8 cellular contexts compared by ENCODE assay signal in the genomic region with DNA sequence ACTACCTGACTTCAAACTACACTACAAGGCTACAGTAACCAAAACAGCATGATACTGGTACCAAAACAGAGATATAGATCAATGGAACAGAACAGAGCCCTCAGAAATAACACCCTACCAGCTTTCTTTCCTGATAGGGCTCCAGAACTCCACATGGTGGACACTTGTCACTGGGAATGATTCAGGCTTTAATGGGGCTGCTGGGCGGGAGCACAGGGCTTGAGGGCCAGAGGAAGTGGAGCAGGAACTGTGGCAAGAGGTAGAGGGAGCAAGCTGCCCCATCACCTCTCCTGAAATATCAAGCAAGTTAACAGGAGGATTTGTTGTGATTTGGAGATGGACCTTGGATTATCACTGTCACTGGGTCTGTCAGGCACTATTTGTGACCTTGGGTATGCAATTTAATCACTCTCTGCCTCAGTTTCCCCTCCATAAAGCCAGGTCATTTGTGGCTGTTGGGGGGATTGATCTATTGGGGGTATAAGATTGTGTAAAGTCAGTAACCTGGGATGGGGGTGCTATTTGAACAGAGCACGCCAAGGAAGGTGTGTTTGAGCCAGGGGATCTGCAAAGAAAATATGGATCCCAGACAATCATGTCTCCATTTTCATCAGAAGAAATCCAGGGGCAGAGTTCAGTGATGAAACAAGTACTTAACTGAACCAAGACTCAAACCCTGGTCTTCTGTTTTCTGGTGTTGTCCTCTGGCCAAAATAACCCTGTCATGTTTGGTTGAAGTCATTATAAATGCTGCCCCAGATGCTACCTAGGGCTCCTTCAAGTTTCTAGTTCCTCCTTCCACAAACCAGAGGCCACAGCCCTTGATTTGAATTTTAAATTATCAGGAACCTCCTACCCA. TPM values are rescaled to one million over a fixed set of nuclear protein-coding genes. Genes with fewer than 3 reads are reported as not detected.
A peak's percentile ranks its signal among the peaks of the same experiment; 100 is the strongest.
DNase-seq lines count a peak whose midpoint lies in the region; ATAC-seq and TF ChIP-seq lines count a peak whose summit lies in the region.

No MANE protein-coding gene starts in this region.

- H3K36me3 ChIP-seq in ACC112 (ENCODE audit: insufficient read depth, low read length) (peaks cover 3% of the 10 kb centered on the region; the same call in 1 of the 2 replicates), colonic mucosa (no peaks in the 10 kb centered on the region), adrenal gland (replicated peaks in 1 of 2) (no peaks in the 10 kb centered on the region)

- TF ChIP-seq CTCF in colonic mucosa (IDR thresholded peaks at IDR 0.05) = no peak
- TF ChIP-seq CTCF in adrenal gland (IDR thresholded peaks at IDR 0.05) = no peak

- H3K4me3 ChIP-seq in ACC112 (ENCODE audit: low read depth, low read length) = peak overlapping the region; percentile 5; the same call in 1 of the 2 replicates
- no peak overlapping the region for H3K4me3 ChIP-seq in colonic mucosa
- no peak overlapping the region for H3K4me3 ChIP-seq in adrenal gland

- peak; percentile 16 for DNase-seq in colonic mucosa
- no peak for DNase-seq in activated CD8-positive, alpha-beta memory T cell treated with anti-CD3 and anti-CD28 coated beads, Interleukin-2, amount 50 U/mL, for 48 hours
- DNase-seq in adrenal gland = no peak
- no peak for DNase-seq in OCI-M2 (lab: John Stamatoyannopoulos, UW; ENCODE audit: unreplicated experiment)
- DNase-seq in HuH-7 (ENCODE audit: low spot score) = no peak

- no peak for TF ChIP-seq POLR2A in adrenal gland (IDR thresholded peaks at IDR 0.05)

- intact Hi-C loops in colonic mucosa (cut with DNase I) = no loop called here
- intact Hi-C loops in adrenal gland (cut with DNase I) = no loop called here

- H3K9me3 ChIP-seq in colonic mucosa = no peaks in the 10 kb centered on the region
- peaks cover 0 to 5% (median 0%) of the 10 kb centered on the region in 3 donors for H3K9me3 ChIP-seq in adrenal gland (replicated peaks in 1 of 3)

- H3K27me3 ChIP-seq in ACC112 (ENCODE audit: insufficient read depth, low read length) (no peaks in the 10 kb centered on the region), colonic mucosa (no peaks in the 10 kb centered on the region), adrenal gland (no peaks in the 10 kb centered on the region)

- H3K27ac ChIP-seq in ACC112 (ENCODE audit: low read depth, low read length) (peak overlapping the region; percentile 83), colonic mucosa (peak overlapping the region; percentile 23), adrenal gland (peak overlapping the region in 1 of 5 donors; percentile 60)

- peak; percentile 89 for ATAC-seq in GM19395 (IDR thresholded peaks at IDR 0.05; ENCODE audit: unreplicated experiment)
- ATAC-seq in HG03159 (IDR thresholded peaks at IDR 0.05; ENCODE audit: unreplicated experiment) = peak; percentile 76

- H3K9ac ChIP-seq in colonic mucosa (ENCODE audit: low read depth in 2 of 2, low read length in 2 of 2) = no peak overlapping the region

- H3K4me1 ChIP-seq in ACC112 (ENCODE audit: control insufficient read depth, insufficient read depth, low read length, unreplicated experiment) = peaks cover 18% of the 10 kb centered on the region
- H3K4me1 ChIP-seq in colonic mucosa = no peaks in the 10 kb centered on the region
- peaks cover 0 to 7% of the 10 kb centered on the region in 2 donors for H3K4me1 ChIP-seq in adrenal gland (replicated peaks in 1 of 2)

- H2AFZ ChIP-seq in ACC112 (ENCODE audit: low read length, unreplicated experiment) = no peak overlapping the region

- 74 to 97% (median 85%) methylated on average over 2 of the region's 2 CpGs for WGBS in adrenal gland, 4 donors

- no peaks in the 10 kb centered on the region for H3K79me2 ChIP-seq in ACC112 (ENCODE audit: control insufficient read depth, insufficient read depth, low read length, unreplicated experiment)

RNA-seq across cellular contexts. Expression of a gene that starts 25.2 kb away (rescaled TPM):
- total RNA-seq in colonic mucosa = 100 to 1,000 TPM; 110 to 185 TPM
- total RNA-seq in adrenal gland = 10 to 100 TPM; 38.5 to 66.8 (median 49.2) TPM
- 10 to 100 TPM; 26.2 to 38.8 (median 34.8) TPM for polyA plus RNA-seq in adrenal gland
